Comparison of ENCODE assay signal across 9 cellular contexts in the genomic region with DNA sequence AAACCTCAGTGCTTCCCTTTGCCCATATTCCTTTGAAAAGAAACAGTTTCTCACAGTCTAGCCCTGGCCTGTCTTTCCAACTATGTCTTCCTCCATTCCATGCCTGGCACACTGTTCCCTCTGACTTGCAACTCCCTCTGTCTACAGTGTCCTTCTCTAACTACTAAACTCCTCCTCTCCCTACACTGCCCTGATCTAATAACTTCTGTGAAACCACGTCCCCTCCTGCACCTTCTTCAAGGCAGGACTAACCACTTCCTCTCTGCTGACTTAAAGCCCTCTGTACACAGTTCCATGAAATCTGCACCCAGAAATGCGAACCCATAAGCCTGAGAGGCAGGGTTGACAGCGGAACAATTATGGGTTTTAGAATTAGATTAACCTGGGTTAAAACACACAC.
DNase-seq lines count a peak whose midpoint lies in the region; ATAC-seq, FAIRE-seq and TF ChIP-seq lines count a peak whose summit lies in the region.
"Had no signal": no experiment of that assay in that cellular context is flagged by ENCODE, and none has a peak within 500 bp of the region (broad histone marks: within the 10 kb centered on the region; RNA-seq: fewer than 3 reads in every experiment).

No MANE protein-coding gene starts in this region.

- no CpG with 5 or more reads among the region's 3 CpGs for WGBS in trophoblast cell (ENCODE audit: extremely low coverage, insufficient coverage, insufficient read length)

- H3K4me3 ChIP-seq in GM12864 (ENCODE audit: low read depth, low read length), result no peak overlapping the region
- H3K4me3 ChIP-seq in trophoblast cell (ENCODE audit: low read depth, low read length), result no peak overlapping the region
- no peak overlapping the region for H3K4me3 ChIP-seq in A673 (ENCODE audit: low read depth, low read length, poor library complexity, severe bottlenecking)

- FAIRE-seq in frontal cortex (lab: Jason Lieb, UNC), result no peak

- H3K9ac ChIP-seq in trophoblast cell (ENCODE audit: low read length), result no peak overlapping the region
- H3K9ac ChIP-seq: parathyroid adenoma had no signal

- no peak overlapping the region for H3K14ac ChIP-seq in trophoblast cell (ENCODE audit: low read length)

- no peak overlapping the region for H4K91ac ChIP-seq in trophoblast cell (ENCODE audit: low read depth, low read length)

- H4K8ac ChIP-seq in trophoblast cell (ENCODE audit: low read depth, low read length), result no peak overlapping the region

- BruUV-seq in A673 (replicated peaks; lab: Mats Ljungman, UMichigan), result no TSS peak

- no peak overlapping the region for H3K23ac ChIP-seq in trophoblast cell (ENCODE audit: low read length)

- peak overlapping the region; percentile 21 for H3K4me3 Mint-ChIP-seq in activated CD8-positive, alpha-beta T cell treated with anti-CD3 and anti-CD28 coated beads, Interleukin-2, amount 10 ng/mL, durations not matched to agents 7 days and 5 days

- H3K79me1 ChIP-seq in trophoblast cell (ENCODE audit: low read length), result peaks cover 6% of the 10 kb centered on the region

- no peak overlapping the region for H2BK120ac ChIP-seq in trophoblast cell (ENCODE audit: insufficient read depth, low read length, poor library complexity)

- no peak overlapping the region for H3K4me2 ChIP-seq in trophoblast cell (ENCODE audit: low read length)

- peaks cover 71% of the 10 kb centered on the region for H3K4me1 Mint-ChIP-seq in activated CD8-positive, alpha-beta T cell treated with anti-CD3 and anti-CD28 coated beads, Interleukin-2, amount 10 ng/mL, durations not matched to agents 7 days and 5 days (ENCODE audit: low read depth)

- H2BK12ac ChIP-seq in trophoblast cell (ENCODE audit: low read length), result peak overlapping the region; percentile 15

- peak; percentile 92 for ATAC-seq in GM21367 (IDR thresholded peaks at IDR 0.05; ENCODE audit: unreplicated experiment)
- ATAC-seq in HG03558 (IDR thresholded peaks at IDR 0.05; ENCODE audit: extremely low read depth, unreplicated experiment), result peak; percentile 85
- ATAC-seq in activated CD8-positive, alpha-beta T cell treated with anti-CD3 and anti-CD28 coated beads, Interleukin-2, amount 10 ng/mL, durations not matched to agents 7 days and 5 days, result peak; percentile 100

- TF ChIP-seq CTCF in GM12864 (IDR thresholded peaks at IDR 0.05; ENCODE audit: low read depth, low read length, missing control alignments) (no peak), A673 (conservative IDR thresholded peaks at IDR 0.05; ENCODE audit: low read depth, low read length) (no peak)

- no peak overlapping the region for H2AK5ac ChIP-seq in trophoblast cell (ENCODE audit: low read length)

- CTCF ChIA-PET in activated CD8-positive, alpha-beta T cell treated with anti-CD3 and anti-CD28 coated beads, Interleukin-2, amount 10 ng/mL, durations not matched to agents 7 days and 5 days (lab: Charles Lee), result interaction anchor here (1.1 to 1.5 kb wide), 3 partner anchors 304 to 701 kb away, joined by 3 read pairs; no protein-coding TSS in a partner anchor
- CTCF ChIA-PET in A673 (lab: Charles Lee), result no interaction called here

- peaks cover 14 to 18% of the 10 kb centered on the region in 2 experiments for H3K4me1 ChIP-seq in trophoblast cell (ENCODE audit: control insufficient read depth in 1 of 2, insufficient read depth in 2 of 2, low read length in 2 of 2)
- no peaks in the 10 kb centered on the region for H3K4me1 ChIP-seq in A673 (ENCODE audit: insufficient read depth, low read length, poor library complexity, severe bottlenecking)

- DNase-seq in GM12864 (ENCODE audit: low read depth) (peak; percentile 48), trophoblast cell (no peak), frontal cortex (ENCODE audit: low spot score in 2 of 2) (no peak), A673 (ENCODE audit: low spot score) (no peak), AG20443 (ENCODE audit: low spot score) (no peak)
- peak; percentile 78 for DNase-seq in activated CD8-positive, alpha-beta T cell treated with anti-CD3 and anti-CD28 coated beads, Interleukin-2, amount 10 ng/mL, durations not matched to agents 7 days and 5 days

- H3K27me3 ChIP-seq in trophoblast cell (ENCODE audit: insufficient read depth, low read length) (no peaks in the 10 kb centered on the region), A673 (replicated peaks; ENCODE audit: insufficient read depth, low read depth, low read length, poor library complexity) (no peaks in the 10 kb centered on the region)

- peaks cover 10% of the 10 kb centered on the region for H3K9me3 Mint-ChIP-seq in activated CD8-positive, alpha-beta T cell treated with anti-CD3 and anti-CD28 coated beads, Interleukin-2, amount 10 ng/mL, durations not matched to agents 7 days and 5 days (ENCODE audit: insufficient read depth)

- no peak overlapping the region for H2AFZ ChIP-seq in trophoblast cell (ENCODE audit: insufficient read depth, low read length, poor library complexity)

- H3K27ac ChIP-seq in trophoblast cell (ENCODE audit: low read depth, low read length) (no peak overlapping the region), A673 (ENCODE audit: low read depth, low read length, poor library complexity, severe bottlenecking) (no peak overlapping the region)
- H3K27ac ChIP-seq: parathyroid adenoma had no signal

- intact Hi-C loops in A673 (cut with micrococcal nuclease; ENCODE audit: unreplicated experiment), result no loop called here

- H3K18ac ChIP-seq in trophoblast cell (ENCODE audit: low read length), result no peak overlapping the region

- H3K36me3 Mint-ChIP-seq in activated CD8-positive, alpha-beta T cell treated with anti-CD3 and anti-CD28 coated beads, Interleukin-2, amount 10 ng/mL, durations not matched to agents 7 days and 5 days (ENCODE audit: low read depth), result peaks cover 32% of the 10 kb centered on the region

- H3K36me3 ChIP-seq in trophoblast cell (ENCODE audit: control insufficient read depth in 1 of 2, insufficient read depth in 2 of 2, low read length in 2 of 2), result no peaks in the 10 kb centered on the region
- H3K36me3 ChIP-seq in A673 (ENCODE audit: insufficient read depth, low read length, poor library complexity, severe bottlenecking), result no peaks in the 10 kb centered on the region

- no peaks in the 10 kb centered on the region for H3K79me2 ChIP-seq in trophoblast cell (ENCODE audit: control insufficient read depth, insufficient read depth, low read length, poor library complexity)
- H3K79me2 ChIP-seq: parathyroid adenoma had no signal

- no peak overlapping the region for H4K12ac ChIP-seq in trophoblast cell (ENCODE audit: low read depth, low read length)

- no peaks in the 10 kb centered on the region for H3K27me3 Mint-ChIP-seq in activated CD8-positive, alpha-beta T cell treated with anti-CD3 and anti-CD28 coated beads, Interleukin-2, amount 10 ng/mL, durations not matched to agents 7 days and 5 days (ENCODE audit: low read depth)

- POLR2A ChIA-PET in activated CD8-positive, alpha-beta T cell treated with anti-CD3 and anti-CD28 coated beads, Interleukin-2, amount 10 ng/mL, durations not matched to agents 7 days and 5 days (lab: Charles Lee), result no interaction called here
- POLR2A ChIA-PET in A673 (lab: Charles Lee; ENCODE audit: low non-redundant PET), result no interaction called here

- H3K9me3 ChIP-seq in trophoblast cell (ENCODE audit: insufficient read depth, low read depth, low read length), result no peaks in the 10 kb centered on the region
- no peaks in the 10 kb centered on the region for H3K9me3 ChIP-seq in A673 (ENCODE audit: low read depth, low read length, poor library complexity, severe bottlenecking)

- peak overlapping the region; percentile 87 for H3K27ac Mint-ChIP-seq in activated CD8-positive, alpha-beta T cell treated with anti-CD3 and anti-CD28 coated beads, Interleukin-2, amount 10 ng/mL, durations not matched to agents 7 days and 5 days

- H3K4ac ChIP-seq in trophoblast cell (ENCODE audit: low read depth, low read length), result no peak overlapping the region

- no peak overlapping the region for H2BK5ac ChIP-seq in trophoblast cell (ENCODE audit: low read depth, low read length, poor library complexity)

Comparison
In these comparisons a context has a peak if more than half of its experiments do, and no peak if none do; other contexts are left out.
1. DNase-seq: peak in GM12864 (single experiment) and activated CD8-positive, alpha-beta T cell treated with anti-CD3 and anti-CD28 coated beads, Interleukin-2, amount 10 ng/mL, durations not matched to agents 7 days and 5 days (single experiment); none in trophoblast cell (0 of 2), frontal cortex (0 of 2), A673 (single experiment) and AG20443 (single experiment).
2. Peak in every context shown above with its lines, with median percentiles within 50 percentile points of each other: ATAC-seq.